12 cellular contexts compared by ENCODE assay signal in the genomic region with DNA sequence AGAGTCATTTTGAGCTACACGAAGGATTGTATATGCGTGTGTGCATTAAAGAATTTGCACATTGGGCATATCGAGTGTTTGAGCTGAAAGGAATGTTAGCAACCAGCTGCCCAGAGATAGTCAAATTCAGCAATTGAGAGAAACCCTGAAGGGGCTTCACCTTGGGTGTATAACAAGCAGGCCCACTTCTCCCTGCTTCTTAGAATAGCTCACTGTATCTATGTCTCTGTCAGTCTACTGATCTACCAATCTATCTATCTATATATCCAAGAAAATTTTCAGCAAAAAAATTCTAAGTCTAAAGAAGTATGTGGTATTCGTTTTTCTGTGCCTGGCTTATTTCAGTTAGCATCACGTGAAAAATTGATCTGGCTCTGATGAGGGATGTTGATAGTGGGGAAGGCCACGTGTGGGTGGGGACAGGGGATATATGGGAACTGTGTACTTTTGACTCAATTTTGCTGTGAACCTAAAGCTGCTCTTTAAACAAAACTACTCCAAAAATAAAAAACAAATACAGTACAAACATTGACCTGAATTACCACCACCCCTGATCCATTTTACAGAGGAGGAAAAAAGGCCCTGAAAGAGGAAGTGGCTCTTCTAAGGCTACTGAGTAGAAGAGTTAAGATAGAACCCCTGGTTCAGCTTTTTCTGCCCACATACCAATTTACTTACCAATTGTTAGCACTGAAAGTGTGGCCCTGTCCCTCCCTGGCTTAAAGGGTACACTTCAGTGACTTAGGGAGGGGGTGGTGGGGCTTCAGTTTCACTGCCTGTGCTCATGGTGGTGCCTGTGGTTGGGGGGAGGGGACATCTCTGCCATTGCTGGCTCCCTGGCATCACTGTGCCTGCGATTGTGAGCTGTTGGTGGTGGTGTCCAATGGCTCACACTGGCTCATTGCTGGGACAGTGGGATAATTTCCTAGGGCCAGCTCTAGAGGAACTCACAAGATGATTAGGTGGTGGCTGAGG.
DNase-seq lines count a peak whose midpoint lies in the region; ATAC-seq and TF ChIP-seq lines count a peak whose summit lies in the region.
"Had no signal": no experiment of that assay in that cellular context is flagged by ENCODE, and none has a peak within 500 bp of the region (broad histone marks: within the 10 kb centered on the region; RNA-seq: fewer than 3 reads in every experiment).

No MANE protein-coding gene starts in this region.

- H3K9me3 ChIP-seq in vagina (no peaks in the 10 kb centered on the region), mucosa of descending colon (no peaks in the 10 kb centered on the region)
- H3K9me3 ChIP-seq: right lobe of liver, suprapubic skin had no signal

- H3K4me1 ChIP-seq in vagina (no peaks in the 10 kb centered on the region), mucosa of descending colon (ENCODE audit: low read depth) (no peaks in the 10 kb centered on the region)
- H3K4me1 ChIP-seq: right lobe of liver, suprapubic skin had no signal

- TF ChIP-seq CTCF in vagina (IDR thresholded peaks at IDR 0.05) (no peak), mucosa of descending colon (IDR thresholded peaks at IDR 0.05) (no peak)

- H3K27me3 ChIP-seq in vagina: no peaks in the 10 kb centered on the region
- H3K27me3 ChIP-seq: right lobe of liver, suprapubic skin had no signal

- H3K27ac ChIP-seq in vagina: no peak overlapping the region
- H3K27ac ChIP-seq: right lobe of liver, suprapubic skin, VCaP had no signal

- H3K36me3 ChIP-seq in vagina (no peaks in the 10 kb centered on the region), mucosa of descending colon (ENCODE audit: low read depth) (no peaks in the 10 kb centered on the region)
- H3K36me3 ChIP-seq: right lobe of liver, suprapubic skin had no signal

- peak; percentile 70 for DNase-seq in left kidney (ENCODE audit: low read depth, low spot score)
- no peak for DNase-seq in vagina (ENCODE audit: extremely low spot score in 2 of 2)
- DNase-seq in central memory CD4-positive, alpha-beta T cell: no peak
- DNase-seq in mucosa of descending colon: no peak
- DNase-seq in cerebellar nuclear complex (lab: John Stamatoyannopoulos, UW): no peak
- DNase-seq: caudate nucleus, right lobe of liver had no signal

- H3K4me3 ChIP-seq in vagina (no peak overlapping the region), mucosa of descending colon (no peak overlapping the region)
- H3K4me3 ChIP-seq: right lobe of liver, suprapubic skin had no signal

- peak; percentile 94 for ATAC-seq in GM18909 (IDR thresholded peaks at IDR 0.05; ENCODE audit: poor library complexity, unreplicated experiment)
- peak; percentile 95 for ATAC-seq in GM21786 (IDR thresholded peaks at IDR 0.05; ENCODE audit: unreplicated experiment)
- peak; percentile 91 for ATAC-seq in HG03521 (IDR thresholded peaks at IDR 0.05; ENCODE audit: unreplicated experiment)
- ATAC-seq in mucosa of descending colon: no peak

- intact Hi-C loops in vagina (cut with DNase I): no loop called here
- intact Hi-C loops in mucosa of descending colon (cut with DNase I, micrococcal nuclease): no loop called here

- no peak for TF ChIP-seq POLR2A in vagina (IDR thresholded peaks at IDR 0.05)
